Comparison of ENCODE assay signal across 8 cellular contexts in genomic region chr1:145487156-145487555, GRCh38.
DNase-seq lines count a peak whose midpoint lies in the region; ATAC-seq and TF ChIP-seq lines count a peak whose summit lies in the region.
"Not testable (repeated sequence)": the region's sequence is repeated elsewhere in the genome, so short reads cannot be mapped to it uniquely, and the experiment has no call there.

No MANE protein-coding gene starts in this region.

- not testable (repeated sequence) for TF ChIP-seq EP300 in esophagus muscularis mucosa (IDR thresholded peaks at IDR 0.05)

- POLR2A ChIA-PET in T-cell (lab: Charles Lee) = not testable (repeated sequence)

- intact Hi-C loops in ascending aorta (cut with DNase I); esophagus muscularis mucosa (cut with DNase I): not testable (repeated sequence)

- H3K4me3 Mint-ChIP-seq in T-cell = peak overlapping the region; percentile 47 to 62 (median 53)
- H3K4me3 Mint-ChIP-seq in activated T-cell treated with anti-CD3 and anti-CD28 coated beads, Interleukin-2, amount 50 U/mL, for 24 hours = not testable (repeated sequence)

- TF ChIP-seq CTCF in GM12865 (IDR thresholded peaks at IDR 0.05; ENCODE audit: insufficient read depth, low read depth, low read length, missing control alignments); ascending aorta (IDR thresholded peaks at IDR 0.05); esophagus muscularis mucosa (IDR thresholded peaks at IDR 0.05): not testable (repeated sequence)

- not testable (repeated sequence) for H3K4me1 Mint-ChIP-seq in T-cell; activated T-cell treated with anti-CD3 and anti-CD28 coated beads, Interleukin-2, amount 50 U/mL, for 24 hours (ENCODE audit: low read depth)

- H3K9me3 ChIP-seq in ascending aorta, esophagus muscularis mucosa: not testable (repeated sequence)

- DNase-seq in GM12865 (ENCODE audit: low read depth); T-cell; ascending aorta (ENCODE audit: low spot score in 2 of 2); esophagus muscularis mucosa (ENCODE audit: extremely low spot score); left lobe of liver (ENCODE audit: low spot score); skeletal muscle cell (ENCODE audit: low read depth): not testable (repeated sequence)
- peak; percentile 45 for DNase-seq in activated T-cell treated with anti-CD3 and anti-CD28 coated beads, Interleukin-2, amount 50 U/mL, for 24 hours

- not testable (repeated sequence) for H3K27me3 ChIP-seq in ACC112 (ENCODE audit: insufficient read depth, low read length); ascending aorta
- H3K27me3 ChIP-seq in esophagus muscularis mucosa = peaks cover 0 to 17% (median 0%) of the 10 kb centered on the region in 4 donors

- H3K36me3 Mint-ChIP-seq in T-cell; activated T-cell treated with anti-CD3 and anti-CD28 coated beads, Interleukin-2, amount 50 U/mL, for 24 hours (ENCODE audit: low read depth): not testable (repeated sequence)

- not testable (repeated sequence) for H3K79me2 ChIP-seq in ACC112 (ENCODE audit: control insufficient read depth, insufficient read depth, low read length, unreplicated experiment)

- 5% methylated on average over 13 of the region's 36 CpGs for WGBS in esophagus muscularis mucosa

- CTCF ChIA-PET in T-cell (lab: Charles Lee) = not testable (repeated sequence)

- ATAC-seq in T-cell (replicated peaks in 1 of 4) (peak in 3 of 4 experiments; percentile 13 to 56 (median 40)), left lobe of liver (peak; percentile 46)

- H3K4me3 ChIP-seq in ACC112 (ENCODE audit: low read depth, low read length) = peak overlapping the region; percentile 74
- H3K4me3 ChIP-seq in GM12865 (ENCODE audit: low read depth, low read length) = peak overlapping the region; percentile 24
- H3K4me3 ChIP-seq in ascending aorta = peak overlapping the region; percentile 33 to 49
- H3K4me3 ChIP-seq in esophagus muscularis mucosa = peak overlapping the region; percentile 12 to 49 (median 34)
- peak overlapping the region; percentile 34 for H3K4me3 ChIP-seq in skeletal muscle cell (ENCODE audit: low read depth, low read length)

- not testable (repeated sequence) for H3K9me3 Mint-ChIP-seq in T-cell; activated T-cell treated with anti-CD3 and anti-CD28 coated beads, Interleukin-2, amount 50 U/mL, for 24 hours

- not testable (repeated sequence) for H3K27me3 Mint-ChIP-seq in T-cell
- peaks cover 12% of the 10 kb centered on the region for H3K27me3 Mint-ChIP-seq in activated T-cell treated with anti-CD3 and anti-CD28 coated beads, Interleukin-2, amount 50 U/mL, for 24 hours

- H3K27ac ChIP-seq in ACC112 (ENCODE audit: low read depth, low read length); ascending aorta; esophagus muscularis mucosa (replicated peaks in 1 of 4): not testable (repeated sequence)

- not testable (repeated sequence) for H2AFZ ChIP-seq in ACC112 (ENCODE audit: low read length, unreplicated experiment)

- H3K27ac Mint-ChIP-seq in T-cell; activated T-cell treated with anti-CD3 and anti-CD28 coated beads, Interleukin-2, amount 50 U/mL, for 24 hours: not testable (repeated sequence)

- H3K4me1 ChIP-seq in ACC112 (ENCODE audit: control insufficient read depth, insufficient read depth, low read length, unreplicated experiment); ascending aorta; esophagus muscularis mucosa: not testable (repeated sequence)

- H3K36me3 ChIP-seq in ACC112 (ENCODE audit: insufficient read depth, low read length); ascending aorta; esophagus muscularis mucosa: not testable (repeated sequence)

- not testable (repeated sequence) for TF ChIP-seq POLR2A in esophagus muscularis mucosa (IDR thresholded peaks at IDR 0.05; ENCODE audit: low read depth)

Comparison
In these comparisons a context has a peak if more than half of its experiments do, and no peak if none do; other contexts are left out.
1. H3K4me3 ChIP-seq: peak in every context shown above with its lines; median percentile 74 in ACC112; 41 in ascending aorta; 34 in esophagus muscularis mucosa; 34 in skeletal muscle cell; 24 in GM12865.